Comparison of ENCODE assay signal across 1 cellular context in the genomic region with DNA sequence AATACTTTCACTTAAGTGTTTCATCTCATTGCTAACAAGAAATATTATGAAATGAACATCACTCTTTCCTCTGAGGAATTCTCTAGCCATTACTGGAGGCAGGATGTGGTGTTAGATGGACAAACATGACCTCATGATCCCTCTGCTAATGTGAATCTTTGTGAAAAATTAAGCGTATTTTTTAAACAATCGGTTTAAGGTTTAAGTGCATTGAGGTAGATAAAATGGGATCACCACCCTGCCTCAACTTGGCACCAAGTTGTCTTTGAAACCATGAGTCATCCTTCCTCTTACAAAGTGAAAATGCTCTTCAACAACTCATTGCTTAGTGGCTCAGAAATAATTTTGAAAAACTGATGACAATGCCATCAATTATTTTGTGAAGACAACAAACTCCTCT.
TF ChIP-seq lines count a peak whose summit lies in the region.

No MANE protein-coding gene starts in this region.

TF ChIP-seq in A549, 52 proteins besides CTCF, POLR2A, EP300 and RAD21 (continued from another document):
- TF ChIP-seq MYC (IDR thresholded peaks at IDR 0.05; ENCODE audit: borderline replicate concordance, low read length) (no peak), ZSCAN20 (CRISPR knock-in tag; IDR thresholded peaks at IDR 0.05) (no peak), SMC3 (IDR thresholded peaks at IDR 0.05) (0 out of 3 replicates have a peak, but pooled peaks have one; percentile 26), RCOR1 (IDR thresholded peaks at IDR 0.05; ENCODE audit: low read depth, low read length) (no peak), FOXS1 (CRISPR knock-in tag; IDR thresholded peaks at IDR 0.05) (no peak), HOXB5 (CRISPR knock-in tag; IDR thresholded peaks at IDR 0.05) (peak; percentile 58; the same call in 1 of the 2 replicates), ZNF302 (CRISPR knock-in tag; IDR thresholded peaks at IDR 0.05) (no peak), PHF8 (IDR thresholded peaks at IDR 0.05; ENCODE audit: borderline replicate concordance, low read depth) (no peak), TP53 (CRISPR knock-in tag; IDR thresholded peaks at IDR 0.05) (no peak), ESRRA (IDR thresholded peaks at IDR 0.05; ENCODE audit: borderline replicate concordance, low read length) (no peak), CHD2 (IDR thresholded peaks at IDR 0.05; ENCODE audit: low read length, partially characterized antibody) (no peak), HOXB13 (CRISPR knock-in tag; IDR thresholded peaks at IDR 0.05; ENCODE audit: low read depth) (no peak; the same call in 1 of the 2 replicates), SREBF2 (IDR thresholded peaks at IDR 0.05) (no peak), CHD4 (IDR thresholded peaks at IDR 0.05; ENCODE audit: borderline replicate concordance) (no peak), EHMT2 (IDR thresholded peaks at IDR 0.05; ENCODE audit: low read depth) (no peak), MAFK (IDR thresholded peaks at IDR 0.05; ENCODE audit: partially characterized antibody) (peak; percentile 59), RFX5 (IDR thresholded peaks at IDR 0.05) (no peak), POLR2AphosphoS2 (conservative IDR thresholded peaks at IDR 0.05; ENCODE audit: low read length) (no peak), KDM5A (IDR thresholded peaks at IDR 0.05) (no peak), FOSB (CRISPR knock-in tag; IDR thresholded peaks at IDR 0.05) (no peak), JUN (IDR thresholded peaks at IDR 0.05) (peak; percentile 77 to 88; a peak in 3 of 5 replicates), ZFP36 (IDR thresholded peaks at IDR 0.05; ENCODE audit: borderline replicate concordance, partially characterized antibody) (no peak), FOSL2 (IDR thresholded peaks at IDR 0.05) (peak; percentile 88), FOSL2 (CRISPR knock-in tag; IDR thresholded peaks at IDR 0.05) (peak; percentile 98), NR3C1 (IDR thresholded peaks at IDR 0.05) (no peak), MAZ (IDR thresholded peaks at IDR 0.05; ENCODE audit: borderline replicate concordance, low read depth, low read length) (no peak), EHF (CRISPR knock-in tag; IDR thresholded peaks at IDR 0.05) (peak; percentile 44; the same call in 1 of the 2 replicates), TFCP2L1 (CRISPR knock-in tag; IDR thresholded peaks at IDR 0.05) (no peak)
- TF ChIP-seq, protein P1, sequence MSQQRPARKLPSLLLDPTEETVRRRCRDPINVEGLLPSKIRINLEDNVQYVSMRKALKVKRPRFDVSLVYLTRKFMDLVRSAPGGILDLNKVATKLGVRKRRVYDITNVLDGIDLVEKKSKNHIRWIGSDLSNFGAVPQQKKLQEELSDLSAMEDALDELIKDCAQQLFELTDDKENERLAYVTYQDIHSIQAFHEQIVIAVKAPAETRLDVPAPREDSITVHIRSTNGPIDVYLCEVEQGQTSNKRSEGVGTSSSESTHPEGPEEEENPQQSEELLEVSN (IDR thresholded peaks at IDR 0.05; ENCODE audit: borderline replicate concordance, low read depth): no peak
- TF ChIP-seq, protein P2, sequence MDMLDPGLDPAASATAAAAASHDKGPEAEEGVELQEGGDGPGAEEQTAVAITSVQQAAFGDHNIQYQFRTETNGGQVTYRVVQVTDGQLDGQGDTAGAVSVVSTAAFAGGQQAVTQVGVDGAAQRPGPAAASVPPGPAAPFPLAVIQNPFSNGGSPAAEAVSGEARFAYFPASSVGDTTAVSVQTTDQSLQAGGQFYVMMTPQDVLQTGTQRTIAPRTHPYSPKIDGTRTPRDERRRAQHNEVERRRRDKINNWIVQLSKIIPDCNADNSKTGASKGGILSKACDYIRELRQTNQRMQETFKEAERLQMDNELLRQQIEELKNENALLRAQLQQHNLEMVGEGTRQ (IDR thresholded peaks at IDR 0.05): no peak
- TF ChIP-seq, protein P3, sequence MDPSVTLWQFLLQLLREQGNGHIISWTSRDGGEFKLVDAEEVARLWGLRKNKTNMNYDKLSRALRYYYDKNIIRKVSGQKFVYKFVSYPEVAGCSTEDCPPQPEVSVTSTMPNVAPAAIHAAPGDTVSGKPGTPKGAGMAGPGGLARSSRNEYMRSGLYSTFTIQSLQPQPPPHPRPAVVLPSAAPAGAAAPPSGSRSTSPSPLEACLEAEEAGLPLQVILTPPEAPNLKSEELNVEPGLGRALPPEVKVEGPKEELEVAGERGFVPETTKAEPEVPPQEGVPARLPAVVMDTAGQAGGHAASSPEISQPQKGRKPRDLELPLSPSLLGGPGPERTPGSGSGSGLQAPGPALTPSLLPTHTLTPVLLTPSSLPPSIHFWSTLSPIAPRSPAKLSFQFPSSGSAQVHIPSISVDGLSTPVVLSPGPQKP (IDR thresholded peaks at IDR 0.05; ENCODE audit: low read depth, low read length): no peak
- TF ChIP-seq, protein P4, sequence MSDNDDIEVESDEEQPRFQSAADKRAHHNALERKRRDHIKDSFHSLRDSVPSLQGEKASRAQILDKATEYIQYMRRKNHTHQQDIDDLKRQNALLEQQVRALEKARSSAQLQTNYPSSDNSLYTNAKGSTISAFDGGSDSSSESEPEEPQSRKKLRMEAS (IDR thresholded peaks at IDR 0.05): peak; percentile 54; the same call in 1 of the 2 replicates
- TF ChIP-seq, protein P5, sequence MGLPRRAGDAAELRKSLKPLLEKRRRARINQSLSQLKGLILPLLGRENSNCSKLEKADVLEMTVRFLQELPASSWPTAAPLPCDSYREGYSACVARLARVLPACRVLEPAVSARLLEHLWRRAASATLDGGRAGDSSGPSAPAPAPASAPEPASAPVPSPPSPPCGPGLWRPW (IDR thresholded peaks at IDR 0.05): no peak
TF ChIP-seq in A549: peak in this region for 12.
